ENCODE assay signal across 10 cellular contexts in genomic region chr7:99733448-99733847, GRCh38. TPM values are rescaled to one million over a fixed set of nuclear protein-coding genes. Genes with fewer than 3 reads are reported as not detected.
A peak's percentile ranks its signal among the peaks of the same experiment; 100 is the strongest.
DNase-seq lines count a peak whose midpoint lies in the region; ATAC-seq and TF ChIP-seq lines count a peak whose summit lies in the region.
"Had no signal": no experiment of that assay in that cellular context is flagged by ENCODE, and none has a peak within 500 bp of the region (broad histone marks: within the 10 kb centered on the region; RNA-seq: fewer than 3 reads in every experiment).

No MANE protein-coding gene starts in this region.

- POLR2A ChIA-PET in activated CD8-positive, alpha-beta T cell treated with anti-CD3 and anti-CD28 coated beads, Interleukin-2, amount 10 ng/mL, durations not matched to agents 7 days and 5 days (lab: Charles Lee): no interaction called here

- H3K14ac ChIP-seq in H9 (ENCODE audit: insufficient read depth, low read length): no peak overlapping the region

- H3K27ac Mint-ChIP-seq in H9 (no peak overlapping the region), mesothelial cell of epicardium (no peak overlapping the region)
- H3K27ac Mint-ChIP-seq in activated CD8-positive, alpha-beta T cell treated with anti-CD3 and anti-CD28 coated beads, Interleukin-2, amount 10 ng/mL, durations not matched to agents 7 days and 5 days: no peak overlapping the region

- no peak for ATAC-seq in activated CD8-positive, alpha-beta T cell treated with anti-CD3 and anti-CD28 coated beads, Interleukin-2, amount 10 ng/mL, durations not matched to agents 7 days and 5 days
- no peak for ATAC-seq in HG03097 (IDR thresholded peaks at IDR 0.05; ENCODE audit: low FRiP score, unreplicated experiment)
- ATAC-seq in HG03196 (IDR thresholded peaks at IDR 0.05; ENCODE audit: unreplicated experiment): no peak

- no peaks in the 10 kb centered on the region for H3K9me3 ChIP-seq in H9 (ENCODE audit: control insufficient read depth, low read depth, low read length)
- H3K9me3 ChIP-seq: SJSA1 had no signal

- H4K91ac ChIP-seq in H9 (ENCODE audit: insufficient read length, low read depth, low read length): no peak overlapping the region

- no peak overlapping the region for H2AFZ ChIP-seq in H9 (ENCODE audit: low read length)

- no peak overlapping the region for H3K4me3 Mint-ChIP-seq in H9
- no peak overlapping the region for H3K4me3 Mint-ChIP-seq in activated CD8-positive, alpha-beta T cell treated with anti-CD3 and anti-CD28 coated beads, Interleukin-2, amount 10 ng/mL, durations not matched to agents 7 days and 5 days
- no peak overlapping the region for H3K4me3 Mint-ChIP-seq in mesothelial cell of epicardium

- no CpG with 5 or more reads among the region's 2 CpGs for WGBS in H9 (ENCODE audit: extremely low coverage, insufficient read length, low lambda C conversion rate)

- no peak overlapping the region for H3K27ac ChIP-seq in H9 (ENCODE audit: insufficient read length, low read depth, low read length)
- H3K27ac ChIP-seq: SJSA1 had no signal

- H3K4me1 Mint-ChIP-seq in H9 (peaks cover 0 to 17% of the 10 kb centered on the region in 2 experiments; a peak in 2 of 4 replicates), mesothelial cell of epicardium (peaks cover 29% of the 10 kb centered on the region)
- peaks cover 8% of the 10 kb centered on the region for H3K4me1 Mint-ChIP-seq in activated CD8-positive, alpha-beta T cell treated with anti-CD3 and anti-CD28 coated beads, Interleukin-2, amount 10 ng/mL, durations not matched to agents 7 days and 5 days (ENCODE audit: low read depth)

- H4K20me1 ChIP-seq in H9 (ENCODE audit: control insufficient read depth, insufficient read depth, insufficient read length): no peaks in the 10 kb centered on the region

- H3K27me3 Mint-ChIP-seq in H9 (ENCODE audit: low read depth) (no peaks in the 10 kb centered on the region; the same call in 1 of the 2 replicates), mesothelial cell of epicardium (ENCODE audit: low read depth) (no peaks in the 10 kb centered on the region)
- no peaks in the 10 kb centered on the region for H3K27me3 Mint-ChIP-seq in activated CD8-positive, alpha-beta T cell treated with anti-CD3 and anti-CD28 coated beads, Interleukin-2, amount 10 ng/mL, durations not matched to agents 7 days and 5 days (ENCODE audit: low read depth)

- H3K23me2 ChIP-seq in H9 (ENCODE audit: insufficient read length, low read depth, low read length, poor library complexity, severe bottlenecking): no peaks in the 10 kb centered on the region

- no peak overlapping the region for H4K5ac ChIP-seq in H9 (ENCODE audit: insufficient read length, low read depth, low read length)

- H3K23ac ChIP-seq in H9 (ENCODE audit: insufficient read length, low read depth, low read length): no peak overlapping the region

- H3K27me3 ChIP-seq in H9 (ENCODE audit: insufficient read depth, low read length): no peaks in the 10 kb centered on the region
- H3K27me3 ChIP-seq: SJSA1 had no signal

- CTCF ChIA-PET in activated CD8-positive, alpha-beta T cell treated with anti-CD3 and anti-CD28 coated beads, Interleukin-2, amount 10 ng/mL, durations not matched to agents 7 days and 5 days (lab: Charles Lee): no interaction called here

- no peak overlapping the region for H3K4me2 ChIP-seq in H9 (ENCODE audit: insufficient read depth, insufficient read length, low read length)

- no peak overlapping the region for H3K56ac ChIP-seq in H9 (ENCODE audit: insufficient read length, low read depth, low read length)

- no peaks in the 10 kb centered on the region for H3K4me1 ChIP-seq in H9 (ENCODE audit: insufficient read depth, low read length)
- H3K4me1 ChIP-seq: SJSA1 had no signal

- H3K18ac ChIP-seq in H9 (ENCODE audit: insufficient read length, low read depth, low read length): no peak overlapping the region

- no peaks in the 10 kb centered on the region for H3K79me1 ChIP-seq in H9 (ENCODE audit: insufficient read depth, low read depth, low read length, poor library complexity, severe bottlenecking)

- H2BK5ac ChIP-seq in H9 (ENCODE audit: insufficient read length, low read length): no peak overlapping the region

- no peak overlapping the region for H3K9ac ChIP-seq in H9 (ENCODE audit: extremely low read depth, insufficient read length, low read length)

- H2BK120ac ChIP-seq in H9 (ENCODE audit: low read depth, low read length, poor library complexity, severe bottlenecking): no peak overlapping the region

- H3K9me3 Mint-ChIP-seq in H9 (no peaks in the 10 kb centered on the region), mesothelial cell of epicardium (peaks cover 4% of the 10 kb centered on the region)
- H3K9me3 Mint-ChIP-seq in activated CD8-positive, alpha-beta T cell treated with anti-CD3 and anti-CD28 coated beads, Interleukin-2, amount 10 ng/mL, durations not matched to agents 7 days and 5 days (ENCODE audit: insufficient read depth): no peaks in the 10 kb centered on the region

- H2BK12ac ChIP-seq in H9 (ENCODE audit: insufficient read length, low read depth, low read length): no peak overlapping the region

- no peaks in the 10 kb centered on the region for H3K36me3 Mint-ChIP-seq in H9 (ENCODE audit: insufficient read depth in 1 of 3, low read depth in 3 of 3)
- H3K36me3 Mint-ChIP-seq in activated CD8-positive, alpha-beta T cell treated with anti-CD3 and anti-CD28 coated beads, Interleukin-2, amount 10 ng/mL, durations not matched to agents 7 days and 5 days (ENCODE audit: low read depth): peaks cover 3% of the 10 kb centered on the region
- H3K36me3 Mint-ChIP-seq in mesothelial cell of epicardium: no peaks in the 10 kb centered on the region

- peak; percentile 66 for TF ChIP-seq CTCF in H9 (conservative IDR thresholded peaks at IDR 0.05)
- peak; percentile 48 for TF ChIP-seq CTCF in mesothelial cell of epicardium (IDR thresholded peaks at IDR 0.05; ENCODE audit: unreplicated experiment)

- H3K79me2 ChIP-seq in H9 (ENCODE audit: insufficient read depth, low read length): no peaks in the 10 kb centered on the region

- H2BK15ac ChIP-seq in H9 (ENCODE audit: low read depth, low read length): no peak overlapping the region

- no peak overlapping the region for H2AK5ac ChIP-seq in H9 (ENCODE audit: insufficient read length, low read length)

- H2BK20ac ChIP-seq in H9 (ENCODE audit: low read depth, low read length, poor library complexity, severe bottlenecking): no peak overlapping the region

- H3K4ac ChIP-seq in H9 (ENCODE audit: low read depth, low read length): no peak overlapping the region

- H4K8ac ChIP-seq in H9 (replicated peaks; ENCODE audit: insufficient read length, low read depth, low read length): no peak overlapping the region

- DNase-seq in DMS53 (lab: John Stamatoyannopoulos, UW) (peak; percentile 12), DMS53 treated with DMSO at 0.1 percent for 48 hours (lab: John Stamatoyannopoulos, UW; ENCODE audit: unreplicated experiment) (no peak), H9 (peak; percentile 31), mesothelial cell of epicardium (ENCODE audit: low spot score in 2 of 2, unreplicated experiment in 2 of 2) (no peak), NCI-H128 (lab: John Stamatoyannopoulos, UW; ENCODE audit: unreplicated experiment) (no peak)
- DNase-seq in activated CD8-positive, alpha-beta T cell treated with anti-CD3 and anti-CD28 coated beads, Interleukin-2, amount 10 ng/mL, durations not matched to agents 7 days and 5 days: peak; percentile 27
- DNase-seq: NCI-H1092 treated with DMSO at 0.1 percent for 48 hours had no signal

- H3T11ph ChIP-seq in H9 (ENCODE audit: low read length): no peak overlapping the region

RNA-seq across cellular contexts. Expression of gene CYP3A7, which starts 1.5 kb away (rescaled TPM):
- total RNA-seq in H9 (2021) (not detected in 2 replicates), mesothelial cell of epicardium (0.33 TPM in 1 of 3 replicates, not detected in the others)
- not detected for total RNA-seq in activated CD8-positive, alpha-beta T cell treated with anti-CD3 and anti-CD28 coated beads, Interleukin-2, amount 10 ng/mL, durations not matched to agents 7 days and 5 days
- total RNA-seq: SJSA1 had no signal

RNA-seq across cellular contexts. Expression of gene CYP3A4, which starts 50.5 kb away (rescaled TPM):
- total RNA-seq in H9 (2021) (not detected in 2 replicates), mesothelial cell of epicardium (not detected in 3 replicates)
- not detected for total RNA-seq in activated CD8-positive, alpha-beta T cell treated with anti-CD3 and anti-CD28 coated beads, Interleukin-2, amount 10 ng/mL, durations not matched to agents 7 days and 5 days
- total RNA-seq: SJSA1 had no signal

RNA-seq across cellular contexts. Expression of gene CYP3A5, which starts 53.7 kb away (rescaled TPM):
- total RNA-seq in H9 (2021) (0.22 TPM in 1 of 2 replicates, not detected in the other), mesothelial cell of epicardium (9.0 to 10.1 TPM (median 9.2 TPM) in 3 replicates)
- total RNA-seq in activated CD8-positive, alpha-beta T cell treated with anti-CD3 and anti-CD28 coated beads, Interleukin-2, amount 10 ng/mL, durations not matched to agents 7 days and 5 days: not detected

Comparison
In these comparisons a context has a peak if more than half of its experiments do, and no peak if none do; other contexts are left out.
1. DNase-seq: peak in DMS53 (single experiment), H9 (single experiment) and activated CD8-positive, alpha-beta T cell treated with anti-CD3 and anti-CD28 coated beads, Interleukin-2, amount 10 ng/mL, durations not matched to agents 7 days and 5 days (single experiment); none in DMS53 treated with DMSO at 0.1 percent for 48 hours (single experiment), mesothelial cell of epicardium (0 of 2) and NCI-H128 (single experiment).